ENCODE assay signal across 18 cellular contexts in genomic region chr17:8284126-8284525, GRCh38. TPM values are rescaled to one million over a fixed set of nuclear protein-coding genes. Genes with fewer than 3 reads are reported as not detected.
DNase-seq lines count a peak whose midpoint lies in the region; ATAC-seq and TF ChIP-seq lines count a peak whose summit lies in the region.
"Had no signal": no experiment of that assay in that cellular context is flagged by ENCODE, and none has a peak within 500 bp of the region (broad histone marks: within the 10 kb centered on the region; RNA-seq: fewer than 3 reads in every experiment).

No MANE protein-coding gene starts in this region.

- H3K27ac ChIP-seq in breast epithelium, result no peak overlapping the region
- H3K27ac ChIP-seq: A549, C4-2B had no signal

- TF ChIP-seq POLR2A in breast epithelium (IDR thresholded peaks at IDR 0.05), result no peak

- in situ Hi-C loops in HAP-1 (cut with MboI; ENCODE audit: low sequenced_read_pairs), result no loop called here

- H3K36me3 ChIP-seq in breast epithelium (no peaks in the 10 kb centered on the region), HAP-1 (replicated peaks) (no peaks in the 10 kb centered on the region)
- H3K36me3 ChIP-seq: BE2C had no signal

- no peak overlapping the region for H3K4me3 ChIP-seq in Jurkat, Clone E6-1 (ENCODE audit: low read length)
- H3K4me3 ChIP-seq in breast epithelium, result no peak overlapping the region
- no peak overlapping the region for H3K4me3 ChIP-seq in HAP-1
- H3K4me3 ChIP-seq: A549 had no signal

- H3K27me3 ChIP-seq in breast epithelium (no peaks in the 10 kb centered on the region), HAP-1 (ENCODE audit: low read depth) (no peaks in the 10 kb centered on the region)
- H3K27me3 ChIP-seq: BE2C had no signal

- H3K27ac Mint-ChIP-seq in activated naive CD8-positive, alpha-beta T cell treated with anti-CD3 and anti-CD28 coated beads for 36 hours, result peak overlapping the region; percentile 34
- no peak overlapping the region for H3K27ac Mint-ChIP-seq in activated naive CD8-positive, alpha-beta T cell treated with anti-CD3 and anti-CD28 coated beads, Interleukin-2, amount 50 U/mL, for 24 hours
- peak overlapping the region; percentile 84 for H3K27ac Mint-ChIP-seq in T-helper 2 cell treated with Interferon-gamma antibody and Interleukin-4, amounts not matched to agents 5 μg/mL and 100 μg/mL, for 36 hours
- H3K27ac Mint-ChIP-seq: H9 had no signal

- H3K9me3 Mint-ChIP-seq in activated naive CD8-positive, alpha-beta T cell treated with anti-CD3 and anti-CD28 coated beads for 36 hours, result no peaks in the 10 kb centered on the region
- H3K9me3 Mint-ChIP-seq in activated naive CD8-positive, alpha-beta T cell treated with anti-CD3 and anti-CD28 coated beads, Interleukin-2, amount 50 U/mL, for 24 hours, result no peaks in the 10 kb centered on the region
- H3K9me3 Mint-ChIP-seq in T-helper 2 cell treated with Interferon-gamma antibody and Interleukin-4, amounts not matched to agents 5 μg/mL and 100 μg/mL, for 36 hours, result no peaks in the 10 kb centered on the region
- H3K9me3 Mint-ChIP-seq: H9 had no signal

- no peak for ATAC-seq in activated naive CD8-positive, alpha-beta T cell treated with anti-CD3 and anti-CD28 coated beads, Interleukin-2, amount 50 U/mL, for 24 hours
- ATAC-seq: A549 had no signal

- H3K9me3 ChIP-seq in breast epithelium, result no peaks in the 10 kb centered on the region
- H3K9me3 ChIP-seq in HAP-1, result no peaks in the 10 kb centered on the region
- H3K9me3 ChIP-seq: A549, BE2C had no signal

- intact Hi-C loops in breast epithelium (cut with DNase I; ENCODE audit: low total_unique reads), result no loop called here

- H3K4me3 Mint-ChIP-seq in activated naive CD8-positive, alpha-beta T cell treated with anti-CD3 and anti-CD28 coated beads for 36 hours, result no peak overlapping the region
- no peak overlapping the region for H3K4me3 Mint-ChIP-seq in activated naive CD8-positive, alpha-beta T cell treated with anti-CD3 and anti-CD28 coated beads, Interleukin-2, amount 50 U/mL, for 24 hours
- H3K4me3 Mint-ChIP-seq in T-helper 2 cell treated with Interferon-gamma antibody and Interleukin-4, amounts not matched to agents 5 μg/mL and 100 μg/mL, for 36 hours, result peak overlapping the region; percentile 55

- H3K27me3 Mint-ChIP-seq in activated naive CD8-positive, alpha-beta T cell treated with anti-CD3 and anti-CD28 coated beads for 36 hours, result no peaks in the 10 kb centered on the region
- no peaks in the 10 kb centered on the region for H3K27me3 Mint-ChIP-seq in activated naive CD8-positive, alpha-beta T cell treated with anti-CD3 and anti-CD28 coated beads, Interleukin-2, amount 50 U/mL, for 24 hours
- no peaks in the 10 kb centered on the region for H3K27me3 Mint-ChIP-seq in T-helper 2 cell treated with Interferon-gamma antibody and Interleukin-4, amounts not matched to agents 5 μg/mL and 100 μg/mL, for 36 hours (ENCODE audit: low read depth)

- H3K4me1 ChIP-seq in breast epithelium, result no peaks in the 10 kb centered on the region
- peaks cover 4% of the 10 kb centered on the region; the same call in 1 of the 2 replicates for H3K4me1 ChIP-seq in HAP-1
- H3K4me1 ChIP-seq: BE2C had no signal

- no peaks in the 10 kb centered on the region for H3K36me3 Mint-ChIP-seq in activated naive CD8-positive, alpha-beta T cell treated with anti-CD3 and anti-CD28 coated beads for 36 hours
- no peaks in the 10 kb centered on the region for H3K36me3 Mint-ChIP-seq in activated naive CD8-positive, alpha-beta T cell treated with anti-CD3 and anti-CD28 coated beads, Interleukin-2, amount 50 U/mL, for 24 hours (ENCODE audit: low read depth)
- peaks cover 2% of the 10 kb centered on the region for H3K36me3 Mint-ChIP-seq in T-helper 2 cell treated with Interferon-gamma antibody and Interleukin-4, amounts not matched to agents 5 μg/mL and 100 μg/mL, for 36 hours (ENCODE audit: low read depth)

- no peak for TF ChIP-seq CTCF in breast epithelium (IDR thresholded peaks at IDR 0.05)

- peaks cover 6% of the 10 kb centered on the region for H3K4me1 Mint-ChIP-seq in activated naive CD8-positive, alpha-beta T cell treated with anti-CD3 and anti-CD28 coated beads for 36 hours
- peaks cover 15% of the 10 kb centered on the region for H3K4me1 Mint-ChIP-seq in activated naive CD8-positive, alpha-beta T cell treated with anti-CD3 and anti-CD28 coated beads, Interleukin-2, amount 50 U/mL, for 24 hours
- H3K4me1 Mint-ChIP-seq in T-helper 2 cell treated with Interferon-gamma antibody and Interleukin-4, amounts not matched to agents 5 μg/mL and 100 μg/mL, for 36 hours (ENCODE audit: low read depth), result peaks cover 31% of the 10 kb centered on the region

- no peak for DNase-seq in activated naive CD8-positive, alpha-beta T cell treated with anti-CD3 and anti-CD28 coated beads for 36 hours
- DNase-seq in activated naive CD8-positive, alpha-beta T cell treated with anti-CD3 and anti-CD28 coated beads, Interleukin-2, amount 50 U/mL, for 24 hours, result no peak
- DNase-seq in Jurkat, Clone E6-1 (ENCODE audit: low read depth, low spot score), result peak; percentile 47
- no peak for DNase-seq in T-helper 2 cell treated with Interferon-gamma antibody and Interleukin-4, amounts not matched to agents 5 μg/mL and 100 μg/mL, for 36 hours (ENCODE audit: low spot score)
- DNase-seq in DMS 273 treated with DMSO at 0.1 percent for 48 hours (lab: John Stamatoyannopoulos, UW) (no peak), breast epithelium (ENCODE audit: low spot score in 2 of 2) (no peak), HAP-1 (ENCODE audit: low spot score in 2 of 2) (no peak)
- DNase-seq: BE2C, Calu3, DMS79, EL, GOT3, H9, IMR-90 had no signal

RNA-seq across cellular contexts. Expression of gene RANGRF, which starts 4.3 kb away (rescaled TPM):
- total RNA-seq in activated naive CD8-positive, alpha-beta T cell treated with anti-CD3 and anti-CD28 coated beads for 36 hours, result 10 to 100 TPM; 55.1 to 55.3 TPM
- 83.8 TPM for polyA plus RNA-seq in Jurkat, Clone E6-1 (2012; ENCODE audit: insufficient read depth, insufficient read length)
- 10 to 100 TPM; 22.1 to 25.2 (median 23.1) TPM for total RNA-seq in breast epithelium

RNA-seq across cellular contexts. Expression of gene SLC25A35, which starts 11.1 kb away (rescaled TPM):
- total RNA-seq in activated naive CD8-positive, alpha-beta T cell treated with anti-CD3 and anti-CD28 coated beads for 36 hours, result 1 to 10 TPM; 1.4 to 2.1 TPM
- polyA plus RNA-seq in Jurkat, Clone E6-1 (2012; ENCODE audit: insufficient read depth, insufficient read length), result 5.8 TPM
- total RNA-seq in breast epithelium, result 1 to 10 TPM in 2 of 3 donors, under 1 TPM in 1; 0.96 to 4.7 (median 3.3) TPM

RNA-seq across cellular contexts. Expression of gene ARHGEF15, which starts 25.9 kb away (rescaled TPM):
- not detected for total RNA-seq in activated naive CD8-positive, alpha-beta T cell treated with anti-CD3 and anti-CD28 coated beads for 36 hours
- polyA plus RNA-seq in Jurkat, Clone E6-1 (2012; ENCODE audit: insufficient read depth, insufficient read length), result not detected
- total RNA-seq in breast epithelium, result 10 to 100 TPM in 2 of 3 donors, 1 to 10 TPM in 1; 2.9 to 75.4 (median 11.5) TPM
- total RNA-seq: Calu3, HT-29, IMR-90 had no signal
- polyA plus RNA-seq: A549, AG04450, IMR-90 had no signal

RNA-seq across cellular contexts. Expression of gene PFAS, which starts 35.0 kb away (rescaled TPM):
- total RNA-seq in activated naive CD8-positive, alpha-beta T cell treated with anti-CD3 and anti-CD28 coated beads for 36 hours, result 100 to 1,000 TPM; 187 to 192 TPM
- polyA plus RNA-seq in Jurkat, Clone E6-1 (2012; ENCODE audit: insufficient read depth, insufficient read length), result 44.7 TPM
- 10 to 100 TPM; 10.2 to 23.6 (median 18.7) TPM for total RNA-seq in breast epithelium

RNA-seq across cellular contexts. Expression of gene CTC1, which starts 36.3 kb away (rescaled TPM):
- total RNA-seq in activated naive CD8-positive, alpha-beta T cell treated with anti-CD3 and anti-CD28 coated beads for 36 hours, result 10 to 100 TPM; 45.4 to 45.7 TPM
- polyA plus RNA-seq in Jurkat, Clone E6-1 (2012; ENCODE audit: insufficient read depth, insufficient read length), result 31.8 TPM
- total RNA-seq in breast epithelium, result 10 to 100 TPM; 12.8 to 35.7 (median 32.1) TPM
